ENCODE assay signal across 14 cellular contexts in genomic region chr6:73713426-73714147, GRCh38. TPM values are rescaled to one million over a fixed set of nuclear protein-coding genes. Genes with fewer than 3 reads are reported as not detected.
A peak's percentile ranks its signal among the peaks of the same experiment; 100 is the strongest.
DNase-seq lines count a peak whose midpoint lies in the region; ATAC-seq, FAIRE-seq and TF ChIP-seq lines count a peak whose summit lies in the region.
"Had no signal": no experiment of that assay in that cellular context is flagged by ENCODE, and none has a peak within 500 bp of the region (broad histone marks: within the 10 kb centered on the region; RNA-seq: fewer than 3 reads in every experiment).

No MANE protein-coding gene starts in this region.

- peaks cover 0 to 3% (median 0%) of the 10 kb centered on the region in 4 donors for H3K4me1 Mint-ChIP-seq in CD4-positive, alpha-beta memory T cell

- SMC1A ChIA-PET in GM12878 (lab: Charles Lee; ENCODE audit: uncharacterized antibody, unreplicated experiment), result interaction anchor here (0.9 to 1.8 kb wide), 5 partner anchors 9 to 1497 kb away, joined by 3 to 6 read pairs (median 4); no protein-coding TSS in a partner anchor

- H3K9me3 ChIP-seq in A673 (ENCODE audit: low read depth, low read length, poor library complexity, severe bottlenecking) (peaks cover 6% of the 10 kb centered on the region), GM12878 (replicated peaks; ENCODE audit: control insufficient read depth, insufficient read depth, low read length) (no peaks in the 10 kb centered on the region), lower lobe of right lung (no peaks in the 10 kb centered on the region), SJCRH30 (replicated peaks) (no peaks in the 10 kb centered on the region)
- no peaks in the 10 kb centered on the region for H3K9me3 ChIP-seq in CD4-positive, alpha-beta memory T cell (ENCODE audit: control insufficient read depth in 1 of 2, low read length in 2 of 2)
- H3K9me3 ChIP-seq: neutrophil had no signal

- no peak for TF ChIP-seq RAD21 in GM12878 (IDR thresholded peaks at IDR 0.05; ENCODE audit: insufficient read depth, low read depth, low read length)

- in situ Hi-C loops in GM12878 (cut with MboI), result no loop called here

- H3K27ac Mint-ChIP-seq in CD4-positive, alpha-beta memory T cell, result no peak overlapping the region
- H3K27ac Mint-ChIP-seq: T-helper 17 cell had no signal

- peaks cover 26% of the 10 kb centered on the region for H3K4me1 ChIP-seq in A673 (ENCODE audit: insufficient read depth, low read length, poor library complexity, severe bottlenecking)
- no peaks in the 10 kb centered on the region for H3K4me1 ChIP-seq in GM12878 (ENCODE audit: control insufficient read depth, insufficient read depth, low read length)
- peaks cover 27% of the 10 kb centered on the region for H3K4me1 ChIP-seq in lower lobe of right lung
- peaks cover 10% of the 10 kb centered on the region for H3K4me1 ChIP-seq in SJCRH30
- no peaks in the 10 kb centered on the region for H3K4me1 ChIP-seq in CD4-positive, alpha-beta memory T cell (ENCODE audit: insufficient read depth, low read length)

- no peak overlapping the region for H3K4me3 Mint-ChIP-seq in CD4-positive, alpha-beta memory T cell
- H3K4me3 Mint-ChIP-seq: T-helper 17 cell had no signal

- POLR2A ChIA-PET in A673 (lab: Charles Lee; ENCODE audit: low non-redundant PET), result no interaction called here
- POLR2A ChIA-PET in GM12878 (lab: Charles Lee), result interaction anchor here (0.6 kb wide), 2 partner anchors 464 to 1585 kb away, joined by 4 to 7 read pairs; no protein-coding TSS in a partner anchor
- POLR2A ChIA-PET in CD4-positive, alpha-beta memory T cell (lab: Charles Lee; ENCODE audit: partially characterized antibody), result interaction anchor here (0.6 kb wide), 1 partner anchor 59 kb away, joined by 4 read pairs; no protein-coding TSS in a partner anchor

- H3K79me2 ChIP-seq in GM12878 (ENCODE audit: control insufficient read depth, insufficient read depth, low read length), result no peaks in the 10 kb centered on the region

- TF ChIP-seq POLR2A in GM12878 (IDR thresholded peaks at IDR 0.05; ENCODE audit: low read depth, low read length), result no peak

- ATAC-seq in GM21423 (IDR thresholded peaks at IDR 0.05; ENCODE audit: unreplicated experiment), result peak; percentile 59
- ATAC-seq in GM12878, result no peak
- ATAC-seq in lower lobe of right lung, result peak; percentile 17 to 24
- ATAC-seq: T-helper 17 cell had no signal

- H3K36me3 ChIP-seq in A673 (ENCODE audit: insufficient read depth, low read length, poor library complexity, severe bottlenecking), result no peaks in the 10 kb centered on the region
- no peaks in the 10 kb centered on the region for H3K36me3 ChIP-seq in GM12878 (ENCODE audit: control insufficient read depth in 2 of 2, insufficient read depth in 2 of 2, low read length in 1 of 2)
- no peaks in the 10 kb centered on the region for H3K36me3 ChIP-seq in lower lobe of right lung
- H3K36me3 ChIP-seq in SJCRH30, result no peaks in the 10 kb centered on the region
- no peaks in the 10 kb centered on the region for H3K36me3 ChIP-seq in CD4-positive, alpha-beta memory T cell (ENCODE audit: insufficient read depth, low read length)
- H3K36me3 ChIP-seq: neutrophil had no signal

- TF ChIP-seq EP300 in GM12878 (IDR thresholded peaks at IDR 0.05; ENCODE audit: borderline replicate concordance in 1 of 2, control insufficient read depth in 1 of 2, low read depth in 2 of 2, low read length in 2 of 2), result no peak

- DNase-seq in A673 (ENCODE audit: low spot score) (peak; percentile 92), GM12878 (ENCODE audit: low read depth, low spot score) (no peak), lower lobe of right lung (no peak), SJCRH30 (no peak), NCI-H774 (lab: John Stamatoyannopoulos, UW) (no peak), ecto neural progenitor cell (ENCODE audit: low spot score) (no peak)
- DNase-seq in CD4-positive, alpha-beta memory T cell, result no peak
- DNase-seq: activated T-cell treated with anti-CD3 and anti-CD28 coated beads, Interleukin-2, amount 50 U/mL, for 1 hour; MV-4-11; stimulated activated CD4-positive, alpha-beta T cell treated with anti-CD3 and anti-CD28 coated beads, Interleukin-4, amount 100 ng/mL, for 24 hours; T-helper 17 cell had no signal

- CTCF ChIA-PET in A673 (lab: Charles Lee), result interaction anchor here (0.6 to 1.5 kb wide), 4 partner anchors 20 to 1495 kb away, joined by 3 to 7 read pairs (median 4); no protein-coding TSS in a partner anchor
- CTCF ChIA-PET in GM12878 (lab: Yijun Ruan, JAX), result interaction anchor here (1.0 to 3.5 kb wide), 2 partner anchors 19 to 28 kb away, joined by 4 to 24 read pairs; no protein-coding TSS in a partner anchor
- CTCF ChIA-PET in CD4-positive, alpha-beta memory T cell (lab: Charles Lee; ENCODE audit: partially characterized antibody), result interaction anchor here (1.2 to 1.6 kb wide), 2 partner anchors 19 to 39 kb away, joined by 4 to 9 read pairs; no protein-coding TSS in a partner anchor

- H3K27ac ChIP-seq in A673 (ENCODE audit: low read depth, low read length, poor library complexity, severe bottlenecking) (no peak overlapping the region), GM12878 (ENCODE audit: control insufficient read depth, insufficient read depth) (no peak overlapping the region), lower lobe of right lung (peak overlapping the region; percentile 48), SJCRH30 (no peak overlapping the region)
- no peak overlapping the region for H3K27ac ChIP-seq in CD4-positive, alpha-beta memory T cell (ENCODE audit: low read depth, low read length)
- H3K27ac ChIP-seq: C4-2B, neutrophil had no signal

- H2AFZ ChIP-seq in GM12878 (ENCODE audit: control insufficient read depth, low read depth, low read length), result peak overlapping the region; percentile 6

- 20% methylated on average over 8 of the region's 8 CpGs for WGBS in GM12878 (ENCODE audit: insufficient coverage, insufficient replicate concordance, low lambda C conversion rate, missing lambda C conversion rate)

- H3K9ac ChIP-seq in GM12878 (ENCODE audit: control insufficient read depth, insufficient read depth, low read length), result no peak overlapping the region

- H3K36me3 Mint-ChIP-seq in CD4-positive, alpha-beta memory T cell, result no peaks in the 10 kb centered on the region

- H3K27me3 ChIP-seq in A673 (replicated peaks; ENCODE audit: insufficient read depth, low read depth, low read length, poor library complexity), result no peaks in the 10 kb centered on the region
- H3K27me3 ChIP-seq in GM12878 (replicated peaks in 1 of 2; ENCODE audit: control insufficient read depth in 2 of 2, insufficient read depth in 2 of 2, low read length in 1 of 2), result no peaks in the 10 kb centered on the region
- H3K27me3 ChIP-seq in lower lobe of right lung (ENCODE audit: low read depth), result no peaks in the 10 kb centered on the region
- no peaks in the 10 kb centered on the region for H3K27me3 ChIP-seq in SJCRH30
- H3K27me3 ChIP-seq in CD4-positive, alpha-beta memory T cell (ENCODE audit: insufficient read depth, low read length), result no peaks in the 10 kb centered on the region
- H3K27me3 ChIP-seq: neutrophil had no signal

- peaks cover 0 to 2% of the 10 kb centered on the region in 2 donors for H3K27me3 Mint-ChIP-seq in CD4-positive, alpha-beta memory T cell

- intact Hi-C loops in A673 (cut with micrococcal nuclease; ENCODE audit: unreplicated experiment) (no loop called here), GM12878 (cut with micrococcal nuclease; ENCODE audit: unreplicated experiment) (no loop called here), lower lobe of right lung (cut with DNase I) (no loop called here)
- intact Hi-C loops in CD4-positive, alpha-beta memory T cell (cut with micrococcal nuclease), result no loop called here

- no peak for FAIRE-seq in GM12878 (lab: Jason Lieb, UNC)

- RAD21 ChIA-PET in GM12878 (lab: Charles Lee; ENCODE audit: unreplicated experiment), result interaction anchor here (1.9 kb wide), 1 partner anchor 20 kb away, joined by 5 read pairs; no protein-coding TSS in a partner anchor

- H3K9me3 Mint-ChIP-seq in CD4-positive, alpha-beta memory T cell, result no peaks in the 10 kb centered on the region

- H4K20me1 ChIP-seq in GM12878 (ENCODE audit: control insufficient read depth, insufficient read depth), result no peaks in the 10 kb centered on the region

- no peak for TF ChIP-seq CTCF in A673 (conservative IDR thresholded peaks at IDR 0.05; ENCODE audit: low read depth, low read length)
- TF ChIP-seq CTCF in GM12878 (IDR thresholded peaks at IDR 0.05 in 2 of 3, conservative IDR thresholded peaks at IDR 0.05 in 1 of 3; ENCODE audit: control insufficient read depth in 2 of 3, extremely low read depth in 1 of 3, insufficient read depth in 1 of 3, low read depth in 3 of 3, low read length in 3 of 3), result no peak
- TF ChIP-seq CTCF in lower lobe of right lung (IDR thresholded peaks at IDR 0.05), result no peak

- H3K4me3 ChIP-seq in A673 (ENCODE audit: low read depth, low read length, poor library complexity, severe bottlenecking) (no peak overlapping the region), GM12878 (no peak overlapping the region), lower lobe of right lung (no peak overlapping the region), SJCRH30 (no peak overlapping the region)
- H3K4me3 ChIP-seq in CD4-positive, alpha-beta memory T cell (ENCODE audit: low read length in 2 of 2), result no peak overlapping the region

- BruUV-seq in A673 (replicated peaks; lab: Mats Ljungman, UMichigan) (no TSS peak), GM12878 (replicated peaks; lab: Mats Ljungman, UMichigan) (no TSS peak)

- H3K4me2 ChIP-seq in GM12878 (ENCODE audit: control insufficient read depth, insufficient read depth), result no peak overlapping the region

RNA-seq across cellular contexts. Expression of gene CD109, which starts 17.6 kb away (rescaled TPM):
- total RNA-seq in A673 (2021) (8.7 and 8.8 TPM in 2 replicates), GM12878 (2014; rRNA removed) (3.8 and 4.8 TPM in 2 replicates), GM12878 (2014; rRNA removed; fragmentation: Illumina TruSeq; extraction: Trizol) (3.4 and 3.8 TPM in 2 replicates), GM12878 (2021) (3.2 and 4.4 TPM in 2 replicates), lower lobe of right lung (25.0 TPM)
- total RNA-seq in GM12878 (2013; cell fraction: nucleolus; rRNA removed), result 2.0 and 2.7 TPM in 2 replicates
- 0.58 TPM for polyA plus RNA-seq in GM12878 (2011; ENCODE audit: low read depth)
- polyA plus RNA-seq in GM12878 (2011; rRNA removed) (0.27 and 0.30 TPM in 2 replicates), GM12878 (2014; fragmentation: Illumina TruSeq; extraction: Trizol) (3.9 and 5.5 TPM in 2 replicates), GM12878 (2014; fragmentation: Nextera tagmentation; extraction: Ambion mirVana) (1 to 10 TPM; 1.0 to 1.5 TPM), GM12878 (2014; rRNA removed) (2.3 TPM in 2 replicates), GM12878 (2016; fragmentation: Nextera tagmentation; extraction: Ambion mirVana) (1 to 10 TPM; 1.4 to 2.0 TPM)
- 0.05 and 0.09 TPM in 2 replicates for polyA plus RNA-seq in GM12878 (2011; cell fraction: cytosol; rRNA removed)
- 0.13 and 0.15 TPM in 2 replicates for polyA plus RNA-seq in GM12878 (2011; cell fraction: nucleus; rRNA removed)
- polyA plus RNA-seq in GM12878 (2012), result 0.60 and 1.4 TPM in 2 replicates
- polyA minus RNA-seq in GM12878 (2011; rRNA and poly(A)+ RNA removed), result 0.15 and 0.22 TPM in 2 replicates
- polyA minus RNA-seq in GM12878 (2011; cell fraction: cytosol; rRNA and poly(A)+ RNA removed), result 0.13 and 0.42 TPM in 2 replicates
- polyA minus RNA-seq in GM12878 (2011; cell fraction: nucleus; rRNA and poly(A)+ RNA removed), result 0.10 and 0.60 TPM in 2 replicates
- 4.7 and 4.9 TPM in 2 replicates for total RNA-seq in SJCRH30 (2014; rRNA removed; shearing (Covaris generic))
- total RNA-seq in CD4-positive, alpha-beta memory T cell, result under 1 TPM; 0.89 to 0.96 TPM
- polyA plus RNA-seq in CD4-positive, alpha-beta memory T cell, result under 1 TPM; 0.10 to 0.17 TPM

RNA-seq across cellular contexts. Expression of gene SLC17A5, which starts 59.8 kb away (rescaled TPM):
- total RNA-seq in A673 (2021), result 6.1 and 9.0 TPM in 2 replicates
- total RNA-seq in GM12878 (2013; cell fraction: nucleolus; rRNA removed), result 11.9 and 15.8 TPM in 2 replicates
- 6.6 and 6.9 TPM in 2 replicates for total RNA-seq in GM12878 (2014; rRNA removed)
- total RNA-seq in GM12878 (2014; rRNA removed; fragmentation: Illumina TruSeq; extraction: Trizol), result 5.9 TPM in 2 replicates
- total RNA-seq in GM12878 (2021), result 4.4 and 5.2 TPM in 2 replicates
- 1.9 TPM for polyA plus RNA-seq in GM12878 (2011; ENCODE audit: low read depth)
- polyA plus RNA-seq in GM12878 (2011; rRNA removed), result 4.4 and 5.0 TPM in 2 replicates
- polyA plus RNA-seq in GM12878 (2011; cell fraction: cytosol; rRNA removed), result 2.1 and 2.6 TPM in 2 replicates
- 1.4 and 1.6 TPM in 2 replicates for polyA plus RNA-seq in GM12878 (2011; cell fraction: nucleus; rRNA removed)
- 2.8 and 3.7 TPM in 2 replicates for polyA plus RNA-seq in GM12878 (2012)
- polyA plus RNA-seq in GM12878 (2014; fragmentation: Illumina TruSeq; extraction: Trizol), result 4.8 and 5.2 TPM in 2 replicates
- polyA plus RNA-seq in GM12878 (2014; fragmentation: Nextera tagmentation; extraction: Ambion mirVana), result 1 to 10 TPM; 2.3 to 2.7 TPM
- 3.7 and 3.8 TPM in 2 replicates for polyA plus RNA-seq in GM12878 (2014; rRNA removed)
- 1 to 10 TPM; 6.5 to 7.2 TPM for polyA plus RNA-seq in GM12878 (2016; fragmentation: Nextera tagmentation; extraction: Ambion mirVana)
- 6.1 and 9.2 TPM in 2 replicates for polyA minus RNA-seq in GM12878 (2011; rRNA and poly(A)+ RNA removed)
- 1.9 and 2.7 TPM in 2 replicates for polyA minus RNA-seq in GM12878 (2011; cell fraction: cytosol; rRNA and poly(A)+ RNA removed)
- 3.5 and 3.9 TPM in 2 replicates for polyA minus RNA-seq in GM12878 (2011; cell fraction: nucleus; rRNA and poly(A)+ RNA removed)
- 25.9 TPM for total RNA-seq in lower lobe of right lung
- total RNA-seq in SJCRH30 (2014; rRNA removed; shearing (Covaris generic)), result 3.4 and 4.1 TPM in 2 replicates
- total RNA-seq in CD4-positive, alpha-beta memory T cell, result 10 to 100 TPM; 16.1 to 16.2 TPM
- polyA plus RNA-seq in CD4-positive, alpha-beta memory T cell, result 10 to 100 TPM; 11.8 to 12.1 TPM
